In genomic region chr1:51867479-51868232, GRCh38 we compare ENCODE assay signal across 14 cellular contexts. TPM values are rescaled to one million over a fixed set of nuclear protein-coding genes. Genes with fewer than 3 reads are reported as not detected.
DNase-seq lines count a peak whose midpoint lies in the region; ATAC-seq, FAIRE-seq and TF ChIP-seq lines count a peak whose summit lies in the region.
"Had no signal": no experiment of that assay in that cellular context is flagged by ENCODE, and none has a peak within 500 bp of the region (broad histone marks: within the 10 kb centered on the region; RNA-seq: fewer than 3 reads in every experiment).

No MANE protein-coding gene starts in this region.

- H3K36me3 ChIP-seq in Panc1 (ENCODE audit: control insufficient read depth, insufficient read depth, low read length), result no peaks in the 10 kb centered on the region

- no peak for TF ChIP-seq POLR2A in GM12891 (IDR thresholded peaks at IDR 0.05; ENCODE audit: low read depth, low read length)

- H3K4me3 Mint-ChIP-seq in activated naive CD4-positive, alpha-beta T cell treated with anti-CD3 and anti-CD28 coated beads, Interleukin-2, amount 50 U/mL, for 24 hours, result no peak overlapping the region
- H3K4me3 Mint-ChIP-seq in activated naive CD4-positive, alpha-beta T cell treated with anti-CD3 and anti-CD28 coated beads for 36 hours, result no peak overlapping the region
- H3K4me3 Mint-ChIP-seq: H9 had no signal

- peak overlapping the region; percentile 26 for H3K27ac Mint-ChIP-seq in activated naive CD4-positive, alpha-beta T cell treated with anti-CD3 and anti-CD28 coated beads, Interleukin-2, amount 50 U/mL, for 24 hours
- H3K27ac Mint-ChIP-seq in activated naive CD4-positive, alpha-beta T cell treated with anti-CD3 and anti-CD28 coated beads for 36 hours, result no peak overlapping the region

- H3K36me3 Mint-ChIP-seq in activated naive CD4-positive, alpha-beta T cell treated with anti-CD3 and anti-CD28 coated beads, Interleukin-2, amount 50 U/mL, for 24 hours, result peaks cover 9% of the 10 kb centered on the region
- H3K36me3 Mint-ChIP-seq in activated naive CD4-positive, alpha-beta T cell treated with anti-CD3 and anti-CD28 coated beads for 36 hours (ENCODE audit: low read depth), result peaks cover 11% of the 10 kb centered on the region

- ATAC-seq in Panc1 (no peak), HG03095 (IDR thresholded peaks at IDR 0.05; ENCODE audit: unreplicated experiment) (no peak), GM21737 (IDR thresholded peaks at IDR 0.05; ENCODE audit: unreplicated experiment) (no peak)

- in situ Hi-C loops in Panc1 (cut with HindIII; ENCODE audit: low pct_unique_long_range_greater_than_20kb, low sequenced_read_pairs), result no loop called here

- intact Hi-C loops in activated naive CD4-positive, alpha-beta T cell treated with anti-CD3 and anti-CD28 coated beads for 36 hours (cut with micrococcal nuclease), result no loop called here
- intact Hi-C loops in Panc1 (cut with micrococcal nuclease; ENCODE audit: unreplicated experiment), result no loop called here

- no peak overlapping the region for H3K27ac ChIP-seq in Panc1 (ENCODE audit: low read length)

- no peaks in the 10 kb centered on the region for H3K4me1 ChIP-seq in Panc1 (ENCODE audit: control insufficient read depth, insufficient read depth, low read length)

- no peaks in the 10 kb centered on the region for H3K27me3 ChIP-seq in Panc1 (ENCODE audit: control insufficient read depth, insufficient read depth, low read length)

- POLR2A ChIA-PET in Panc1 (lab: Charles Lee), result no interaction called here

- FAIRE-seq in GM12891 (lab: Jason Lieb, UNC), result peak; percentile 56

- no peaks in the 10 kb centered on the region for H3K9me3 ChIP-seq in Panc1 (ENCODE audit: control insufficient read depth, insufficient read depth, low read depth, low read length)

- H3K27me3 Mint-ChIP-seq in activated naive CD4-positive, alpha-beta T cell treated with anti-CD3 and anti-CD28 coated beads, Interleukin-2, amount 50 U/mL, for 24 hours, result no peaks in the 10 kb centered on the region
- H3K27me3 Mint-ChIP-seq in activated naive CD4-positive, alpha-beta T cell treated with anti-CD3 and anti-CD28 coated beads for 36 hours (ENCODE audit: low read depth), result no peaks in the 10 kb centered on the region
- H3K27me3 Mint-ChIP-seq: CD4-positive, CD25-positive, alpha-beta regulatory T cell had no signal

- BruUV-seq in Panc1 (replicated peaks; lab: Mats Ljungman, UMichigan), result TSS peak; percentile 1

- CTCF ChIA-PET in activated naive CD4-positive, alpha-beta T cell treated with anti-CD3 and anti-CD28 coated beads for 36 hours (lab: Charles Lee), result no interaction called here
- CTCF ChIA-PET in Panc1 (lab: Charles Lee), result no interaction called here

- no peak for DNase-seq in activated naive CD4-positive, alpha-beta T cell treated with anti-CD3 and anti-CD28 coated beads for 36 hours
- no peak for DNase-seq in GM12891 (ENCODE audit: insufficient read length, low spot score)
- no peak for DNase-seq in Panc1 (ENCODE audit: low read depth, low spot score)
- peak; percentile 4 for DNase-seq in fibroblast of the aortic adventitia (ENCODE audit: low read depth)
- no peak for DNase-seq in SW 1271 (lab: John Stamatoyannopoulos, UW)
- DNase-seq: ACHN; CD4-positive, CD25-positive, alpha-beta regulatory T cell; H9; NCI-H1092 treated with DMSO at 0.1 percent for 48 hours; NCI-H1694; NCI-H446 had no signal

- H3K9me3 Mint-ChIP-seq in activated naive CD4-positive, alpha-beta T cell treated with anti-CD3 and anti-CD28 coated beads, Interleukin-2, amount 50 U/mL, for 24 hours, result no peaks in the 10 kb centered on the region
- no peaks in the 10 kb centered on the region for H3K9me3 Mint-ChIP-seq in activated naive CD4-positive, alpha-beta T cell treated with anti-CD3 and anti-CD28 coated beads for 36 hours
- H3K9me3 Mint-ChIP-seq: CD4-positive, CD25-positive, alpha-beta regulatory T cell; H9 had no signal

- no peak for TF ChIP-seq CTCF in Panc1 (IDR thresholded peaks at IDR 0.05)
- TF ChIP-seq CTCF in fibroblast of the aortic adventitia (IDR thresholded peaks at IDR 0.05; ENCODE audit: insufficient read depth, low read length), result no peak

- H3K4me1 Mint-ChIP-seq in activated naive CD4-positive, alpha-beta T cell treated with anti-CD3 and anti-CD28 coated beads, Interleukin-2, amount 50 U/mL, for 24 hours, result peaks cover 71% of the 10 kb centered on the region
- peaks cover 56% of the 10 kb centered on the region for H3K4me1 Mint-ChIP-seq in activated naive CD4-positive, alpha-beta T cell treated with anti-CD3 and anti-CD28 coated beads for 36 hours (ENCODE audit: low read depth)

- H3K4me3 ChIP-seq in Panc1 (ENCODE audit: low read depth in 2 of 2, low read length in 2 of 2) (no peak overlapping the region), fibroblast of the aortic adventitia (ENCODE audit: low read depth, low read length) (no peak overlapping the region)

TF ChIP-seq in GM12891, 5 proteins besides CTCF, POLR2A, EP300 and RAD21:
- no peak for TF ChIP-seq POLR2AphosphoS5 (IDR thresholded peaks at IDR 0.05; ENCODE audit: low read depth, low read length)
- TF ChIP-seq POU2F2 (IDR thresholded peaks at IDR 0.05; ENCODE audit: low read depth, low read length), result no peak
- TF ChIP-seq SPI1 (IDR thresholded peaks at IDR 0.05; ENCODE audit: low read depth, low read length), result no peak
- no peak for TF ChIP-seq TAF1 (IDR thresholded peaks at IDR 0.05; ENCODE audit: low read depth, low read length)
- TF ChIP-seq PAX5 (IDR thresholded peaks at IDR 0.05; ENCODE audit: insufficient read depth, low read length, severe bottlenecking), result no peak
TF ChIP-seq in GM12891: peak in this region for 0.

RNA-seq across cellular contexts. Expression of gene NRDC, which starts 10.9 kb away (rescaled TPM):
- total RNA-seq in activated naive CD4-positive, alpha-beta T cell treated with anti-CD3 and anti-CD28 coated beads for 36 hours, result 100 to 1,000 TPM; 136 to 145 TPM
- 82.8 TPM for polyA plus RNA-seq in GM12891 (2012; ENCODE audit: low read depth, missing spikeins)
- 180 TPM for total RNA-seq in Panc1 (2021; ENCODE audit: unreplicated experiment)
- polyA plus RNA-seq in Panc1 (2012; ENCODE audit: insufficient read length), result 118 TPM
- total RNA-seq in fibroblast of the aortic adventitia (ENCODE audit: low replicate concordance), result 73.8 and 129 TPM in 2 replicates
